8 cellular contexts compared by ENCODE assay signal in the genomic region with DNA sequence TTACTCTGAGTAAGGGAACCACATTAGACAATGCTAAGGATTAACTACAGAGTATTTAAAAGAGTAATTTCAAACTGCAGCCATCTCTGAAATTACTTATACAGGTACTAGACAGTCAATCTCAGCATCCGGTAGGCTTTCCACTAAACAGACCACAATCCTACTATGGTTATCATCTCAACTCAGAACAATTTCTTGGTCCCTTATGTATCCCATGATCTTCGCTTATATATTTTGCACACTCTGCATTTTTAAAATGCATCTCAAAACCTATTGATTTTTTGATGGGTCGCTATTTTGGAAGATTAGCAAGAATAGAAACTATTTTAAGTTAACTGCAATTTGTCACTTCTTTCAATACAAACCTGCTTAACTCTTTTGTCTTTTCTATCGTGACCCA. TPM values are rescaled to one million over a fixed set of nuclear protein-coding genes. Genes with fewer than 3 reads are reported as not detected.
DNase-seq lines count a peak whose midpoint lies in the region; ATAC-seq and TF ChIP-seq lines count a peak whose summit lies in the region.

No MANE protein-coding gene starts in this region.

- no peaks in the 10 kb centered on the region for H3K27me3 Mint-ChIP-seq in CD8-positive, alpha-beta memory T cell
- no peaks in the 10 kb centered on the region for H3K27me3 Mint-ChIP-seq in dendritic cell treated with granulocyte-macrophage colony-stimulating factor and Interleukin-4, amounts not matched to agents 40 ng/mL and 50 ng/mL, for 4 days
- H3K27me3 Mint-ChIP-seq in neural crest cell (ENCODE audit: low read depth): no peaks in the 10 kb centered on the region

- no peaks in the 10 kb centered on the region for H3K9me3 Mint-ChIP-seq in CD8-positive, alpha-beta memory T cell
- H3K9me3 Mint-ChIP-seq in dendritic cell treated with granulocyte-macrophage colony-stimulating factor and Interleukin-4, amounts not matched to agents 40 ng/mL and 50 ng/mL, for 4 days: no peaks in the 10 kb centered on the region
- peaks cover 2% of the 10 kb centered on the region for H3K9me3 Mint-ChIP-seq in neural crest cell

- H3K4me3 ChIP-seq in CD8-positive, alpha-beta memory T cell (ENCODE audit: low read length): no peak overlapping the region
- H3K4me3 ChIP-seq in MG63: peak overlapping the region; percentile 74

- no peaks in the 10 kb centered on the region for H3K27me3 ChIP-seq in CD8-positive, alpha-beta memory T cell (ENCODE audit: insufficient read depth, low read length, poor library complexity, severe bottlenecking)
- H3K27me3 ChIP-seq in MG63: no peaks in the 10 kb centered on the region

- H3K9me3 ChIP-seq in CD8-positive, alpha-beta memory T cell (ENCODE audit: low read length): no peaks in the 10 kb centered on the region
- H3K9me3 ChIP-seq in MG63: no peaks in the 10 kb centered on the region

- DNase-seq in CD8-positive, alpha-beta memory T cell: no peak
- DNase-seq in MG63 (no peak), neural crest cell (ENCODE audit: low read depth, low spot score) (no peak), LoVo (ENCODE audit: low spot score) (no peak), H4 (ENCODE audit: low spot score) (no peak)

- H3K27ac Mint-ChIP-seq in CD8-positive, alpha-beta memory T cell: peak overlapping the region; percentile 84 to 98 (median 94)
- peak overlapping the region; percentile 93 for H3K27ac Mint-ChIP-seq in dendritic cell treated with granulocyte-macrophage colony-stimulating factor and Interleukin-4, amounts not matched to agents 40 ng/mL and 50 ng/mL, for 4 days
- no peak overlapping the region for H3K27ac Mint-ChIP-seq in neural crest cell (ENCODE audit: unreplicated experiment)

- H3K36me3 Mint-ChIP-seq in CD8-positive, alpha-beta memory T cell: peaks cover 0 to 19% (median 6%) of the 10 kb centered on the region in 3 donors
- peaks cover 28% of the 10 kb centered on the region for H3K36me3 Mint-ChIP-seq in dendritic cell treated with granulocyte-macrophage colony-stimulating factor and Interleukin-4, amounts not matched to agents 40 ng/mL and 50 ng/mL, for 4 days (ENCODE audit: low read depth)
- H3K36me3 Mint-ChIP-seq in neural crest cell (ENCODE audit: low read depth): peaks cover 10% of the 10 kb centered on the region

- POLR2A ChIA-PET in CD8-positive, alpha-beta memory T cell (lab: Charles Lee): no interaction called here

- peaks cover 3% of the 10 kb centered on the region for H3K36me3 ChIP-seq in CD8-positive, alpha-beta memory T cell (ENCODE audit: insufficient read depth, low read length)
- peaks cover 24% of the 10 kb centered on the region for H3K36me3 ChIP-seq in MG63

- H3K4me3 Mint-ChIP-seq in CD8-positive, alpha-beta memory T cell: peak overlapping the region; percentile 89 to 99 (median 95)
- H3K4me3 Mint-ChIP-seq in dendritic cell treated with granulocyte-macrophage colony-stimulating factor and Interleukin-4, amounts not matched to agents 40 ng/mL and 50 ng/mL, for 4 days: peak overlapping the region; percentile 98
- H3K4me3 Mint-ChIP-seq in neural crest cell: peak overlapping the region; percentile 97

- ATAC-seq in GM19452 (IDR thresholded peaks at IDR 0.05; ENCODE audit: unreplicated experiment): no peak
- no peak for ATAC-seq in HG02798 (IDR thresholded peaks at IDR 0.05; ENCODE audit: poor library complexity, unreplicated experiment)

- intact Hi-C loops in dendritic cell treated with granulocyte-macrophage colony-stimulating factor and Interleukin-4, amounts not matched to agents 40 ng/mL and 50 ng/mL, for 4 days (cut with micrococcal nuclease): loop anchor here (10.0 kb wide), 4 partner anchors 52 to 912 kb away; partner anchors contain the start of genes NAPG, RAB31 and VAPA

- peaks cover 47 to 63% (median 55%) of the 10 kb centered on the region in 3 donors for H3K4me1 Mint-ChIP-seq in CD8-positive, alpha-beta memory T cell
- H3K4me1 Mint-ChIP-seq in dendritic cell treated with granulocyte-macrophage colony-stimulating factor and Interleukin-4, amounts not matched to agents 40 ng/mL and 50 ng/mL, for 4 days (ENCODE audit: low read depth): peaks cover 47% of the 10 kb centered on the region
- H3K4me1 Mint-ChIP-seq in neural crest cell: peaks cover 59% of the 10 kb centered on the region

- no peak for TF ChIP-seq CTCF in neural crest cell (conservative IDR thresholded peaks at IDR 0.05)

- peak overlapping the region; percentile 76 for H3K27ac ChIP-seq in CD8-positive, alpha-beta memory T cell (ENCODE audit: low read depth, low read length)

- H3K4me1 ChIP-seq in CD8-positive, alpha-beta memory T cell (ENCODE audit: insufficient read depth, low read length): peaks cover 15% of the 10 kb centered on the region

- CTCF ChIA-PET in CD8-positive, alpha-beta memory T cell (lab: Charles Lee): interaction anchor here (1.3 to 1.6 kb wide), 2 partner anchors 38 to 61 kb away, joined by 5 read pairs; no protein-coding TSS in a partner anchor

RNA-seq across cellular contexts. Expression of gene PPP4R1, which starts 1.4 kb away (rescaled TPM):
- 10 to 100 TPM; 58.4 to 59.9 TPM for total RNA-seq in CD8-positive, alpha-beta memory T cell
- 17.2 TPM for polyA plus RNA-seq in CD8-positive, alpha-beta memory T cell
- total RNA-seq in MG63 (2014; rRNA removed; shearing (Covaris generic); ENCODE audit: low replicate concordance): 45.1 and 103 TPM in 2 replicates
- total RNA-seq in neural crest cell: 136 and 138 TPM in 2 replicates
- 56.3 and 70.2 TPM in 2 replicates for total RNA-seq in H4 (2014; rRNA removed; shearing (Covaris generic))
